8 cellular contexts compared by ENCODE assay signal in genomic region chr6:6725120-6725833, GRCh38.
DNase-seq lines count a peak whose midpoint lies in the region; ATAC-seq, FAIRE-seq and TF ChIP-seq lines count a peak whose summit lies in the region.

No MANE protein-coding gene starts in this region.

- 61 to 84% (median 67%) methylated on average over 13 to 20 of the region's 20 CpGs for WGBS in adrenal gland, 4 donors
- 15 to 56% (median 27%) methylated on average over 19 to 20 of the region's 20 CpGs for WGBS in small intestine, 3 donors

- H3K4me3 ChIP-seq in GM23338 (peak overlapping the region; percentile 45), adrenal gland (peak overlapping the region in 1 of 4 donors; percentile 52), iPS-11a (ENCODE audit: low read depth, low read length) (peak overlapping the region; percentile 4), small intestine (ENCODE audit: low read depth in 1 of 2, low read length in 2 of 2) (peak overlapping the region in 1 of 2 donors; percentile 37)

- no peak for TF ChIP-seq POLR2A in adrenal gland (IDR thresholded peaks at IDR 0.05)

- peak; percentile 80 for ATAC-seq in GM23338
- ATAC-seq in HG03520 (IDR thresholded peaks at IDR 0.05; ENCODE audit: unreplicated experiment): no peak
- ATAC-seq in T-cell (replicated peaks in 1 of 4): no peak

- H3K9me3 Mint-ChIP-seq in GM23338 (no peaks in the 10 kb centered on the region), T-cell (no peaks in the 10 kb centered on the region)

- H3K9me3 ChIP-seq in adrenal gland (replicated peaks in 1 of 3) (no peaks in the 10 kb centered on the region), small intestine (ENCODE audit: control insufficient read depth, low read depth) (no peaks in the 10 kb centered on the region)

- H2AFZ ChIP-seq in GM23338: peak overlapping the region; percentile 76

- CTCF ChIA-PET in T-cell (lab: Charles Lee): interaction anchor here in 1 of 2 donors (0.6 to 2.3 kb wide), 3 partner anchors 514 to 1506 kb away, joined by 3 to 13 read pairs (median 6); no protein-coding TSS in a partner anchor

- H3K9me2 ChIP-seq in GM23338 (ENCODE audit: insufficient read depth): no peaks in the 10 kb centered on the region

- H4K20me1 ChIP-seq in GM23338 (replicated peaks; ENCODE audit: insufficient read depth): no peaks in the 10 kb centered on the region

- H3K27ac ChIP-seq in GM23338 (ENCODE audit: low read depth) (0 out of 2 replicates have a peak overlapping the region, but pooled peaks have one; percentile 2), adrenal gland (peak overlapping the region; percentile 83 to 91 (median 89)), small intestine (ENCODE audit: low read depth in 1 of 2, low read length in 1 of 2) (peak overlapping the region; percentile 91)

- no peaks in the 10 kb centered on the region for H3K36me3 ChIP-seq in GM23338 (ENCODE audit: insufficient read depth)
- no peaks in the 10 kb centered on the region for H3K36me3 ChIP-seq in adrenal gland (replicated peaks in 1 of 2)
- no peaks in the 10 kb centered on the region for H3K36me3 ChIP-seq in small intestine (ENCODE audit: control insufficient read depth in 2 of 2, insufficient read depth in 2 of 2, low read length in 2 of 2)

- H3K4me1 Mint-ChIP-seq in GM23338 (peaks cover 44% of the 10 kb centered on the region), T-cell (peaks cover 4 to 17% (median 7%) of the 10 kb centered on the region in 3 donors)

- H3F3A ChIP-seq in GM23338 (replicated peaks; ENCODE audit: low read depth): peaks cover 6% of the 10 kb centered on the region; the same call in 1 of the 2 replicates

- POLR2A ChIA-PET in T-cell (lab: Charles Lee): interaction anchor here in 1 of 2 donors (0.7 kb wide), 1 partner anchor 67 kb away, joined by 8 read pairs; no protein-coding TSS in a partner anchor

- no peaks in the 10 kb centered on the region for H3K79me2 ChIP-seq in GM23338 (replicated peaks; ENCODE audit: insufficient read depth)

- H3K27me3 Mint-ChIP-seq in GM23338 (ENCODE audit: insufficient read depth, low read depth, poor library complexity): peaks cover 13% of the 10 kb centered on the region
- peaks cover 0 to 11% of the 10 kb centered on the region in 2 donors for H3K27me3 Mint-ChIP-seq in T-cell

- H3K4me2 ChIP-seq in GM23338: peak overlapping the region; percentile 78

- intact Hi-C loops in adrenal gland (cut with DNase I): loop anchor here (10.0 kb wide), 1 partner anchor 520 kb away; no protein-coding TSS in a partner anchor

- no peak for FAIRE-seq in small intestine (lab: Jason Lieb, UNC)

- DNase-seq in GM23338 (ENCODE audit: low spot score) (peak; percentile 72), adrenal gland (no peak), small intestine (peak; percentile 52), NCI-H345 treated with DMSO at 0.1 percent for 48 hours (lab: John Stamatoyannopoulos, UW; ENCODE audit: unreplicated experiment) (no peak), T-cell (no peak), NCI-H526 treated with DMSO at 0.1 percent for 48 hours (lab: John Stamatoyannopoulos, UW) (no peak)

- no peak overlapping the region; the same call in 1 of the 2 replicates for H3K27ac Mint-ChIP-seq in GM23338
- H3K27ac Mint-ChIP-seq in T-cell: no peak overlapping the region

- H3K4me1 ChIP-seq in GM23338 (ENCODE audit: insufficient read depth) (peaks cover 34% of the 10 kb centered on the region), adrenal gland (replicated peaks in 1 of 2) (peaks cover 12 to 20% of the 10 kb centered on the region in 2 donors), small intestine (ENCODE audit: control insufficient read depth in 2 of 2, insufficient read depth in 1 of 2, low read depth in 1 of 2, low read length in 1 of 2) (peaks cover 0 to 12% of the 10 kb centered on the region in 2 donors)

- H3K36me3 Mint-ChIP-seq in GM23338 (ENCODE audit: low read depth) (no peaks in the 10 kb centered on the region; the same call in 2 of the 3 replicates), T-cell (no peaks in the 10 kb centered on the region)

- no peaks in the 10 kb centered on the region; the same call in 1 of the 2 replicates for H3K27me3 ChIP-seq in GM23338 (ENCODE audit: insufficient read depth)
- no peaks in the 10 kb centered on the region for H3K27me3 ChIP-seq in adrenal gland
- H3K27me3 ChIP-seq in small intestine (ENCODE audit: control insufficient read depth in 2 of 2, insufficient read depth in 2 of 2, low read length in 2 of 2): no peaks in the 10 kb centered on the region

- H3K4me3 Mint-ChIP-seq in GM23338: peak overlapping the region; percentile 57
- peak overlapping the region in 1 of 3 donors; percentile 60 for H3K4me3 Mint-ChIP-seq in T-cell

- TF ChIP-seq CTCF in GM23338 (conservative IDR thresholded peaks at IDR 0.05; ENCODE audit: low read depth in 2 of 2): no peak; a peak in 1 of 4 replicates
- no peak for TF ChIP-seq CTCF in adrenal gland (IDR thresholded peaks at IDR 0.05)

TF ChIP-seq in GM23338, 12 proteins besides CTCF, POLR2A, EP300 and RAD21:
- no peak for TF ChIP-seq ZNF331 (CRISPR knock-in tag; IDR thresholded peaks at IDR 0.05; ENCODE audit: low read depth)
- peak; percentile 3; the same call in 1 of the 2 replicates for TF ChIP-seq CREB1 (CRISPR knock-in tag; IDR thresholded peaks at IDR 0.05; ENCODE audit: low read depth)
- TF ChIP-seq, protein P1, sequence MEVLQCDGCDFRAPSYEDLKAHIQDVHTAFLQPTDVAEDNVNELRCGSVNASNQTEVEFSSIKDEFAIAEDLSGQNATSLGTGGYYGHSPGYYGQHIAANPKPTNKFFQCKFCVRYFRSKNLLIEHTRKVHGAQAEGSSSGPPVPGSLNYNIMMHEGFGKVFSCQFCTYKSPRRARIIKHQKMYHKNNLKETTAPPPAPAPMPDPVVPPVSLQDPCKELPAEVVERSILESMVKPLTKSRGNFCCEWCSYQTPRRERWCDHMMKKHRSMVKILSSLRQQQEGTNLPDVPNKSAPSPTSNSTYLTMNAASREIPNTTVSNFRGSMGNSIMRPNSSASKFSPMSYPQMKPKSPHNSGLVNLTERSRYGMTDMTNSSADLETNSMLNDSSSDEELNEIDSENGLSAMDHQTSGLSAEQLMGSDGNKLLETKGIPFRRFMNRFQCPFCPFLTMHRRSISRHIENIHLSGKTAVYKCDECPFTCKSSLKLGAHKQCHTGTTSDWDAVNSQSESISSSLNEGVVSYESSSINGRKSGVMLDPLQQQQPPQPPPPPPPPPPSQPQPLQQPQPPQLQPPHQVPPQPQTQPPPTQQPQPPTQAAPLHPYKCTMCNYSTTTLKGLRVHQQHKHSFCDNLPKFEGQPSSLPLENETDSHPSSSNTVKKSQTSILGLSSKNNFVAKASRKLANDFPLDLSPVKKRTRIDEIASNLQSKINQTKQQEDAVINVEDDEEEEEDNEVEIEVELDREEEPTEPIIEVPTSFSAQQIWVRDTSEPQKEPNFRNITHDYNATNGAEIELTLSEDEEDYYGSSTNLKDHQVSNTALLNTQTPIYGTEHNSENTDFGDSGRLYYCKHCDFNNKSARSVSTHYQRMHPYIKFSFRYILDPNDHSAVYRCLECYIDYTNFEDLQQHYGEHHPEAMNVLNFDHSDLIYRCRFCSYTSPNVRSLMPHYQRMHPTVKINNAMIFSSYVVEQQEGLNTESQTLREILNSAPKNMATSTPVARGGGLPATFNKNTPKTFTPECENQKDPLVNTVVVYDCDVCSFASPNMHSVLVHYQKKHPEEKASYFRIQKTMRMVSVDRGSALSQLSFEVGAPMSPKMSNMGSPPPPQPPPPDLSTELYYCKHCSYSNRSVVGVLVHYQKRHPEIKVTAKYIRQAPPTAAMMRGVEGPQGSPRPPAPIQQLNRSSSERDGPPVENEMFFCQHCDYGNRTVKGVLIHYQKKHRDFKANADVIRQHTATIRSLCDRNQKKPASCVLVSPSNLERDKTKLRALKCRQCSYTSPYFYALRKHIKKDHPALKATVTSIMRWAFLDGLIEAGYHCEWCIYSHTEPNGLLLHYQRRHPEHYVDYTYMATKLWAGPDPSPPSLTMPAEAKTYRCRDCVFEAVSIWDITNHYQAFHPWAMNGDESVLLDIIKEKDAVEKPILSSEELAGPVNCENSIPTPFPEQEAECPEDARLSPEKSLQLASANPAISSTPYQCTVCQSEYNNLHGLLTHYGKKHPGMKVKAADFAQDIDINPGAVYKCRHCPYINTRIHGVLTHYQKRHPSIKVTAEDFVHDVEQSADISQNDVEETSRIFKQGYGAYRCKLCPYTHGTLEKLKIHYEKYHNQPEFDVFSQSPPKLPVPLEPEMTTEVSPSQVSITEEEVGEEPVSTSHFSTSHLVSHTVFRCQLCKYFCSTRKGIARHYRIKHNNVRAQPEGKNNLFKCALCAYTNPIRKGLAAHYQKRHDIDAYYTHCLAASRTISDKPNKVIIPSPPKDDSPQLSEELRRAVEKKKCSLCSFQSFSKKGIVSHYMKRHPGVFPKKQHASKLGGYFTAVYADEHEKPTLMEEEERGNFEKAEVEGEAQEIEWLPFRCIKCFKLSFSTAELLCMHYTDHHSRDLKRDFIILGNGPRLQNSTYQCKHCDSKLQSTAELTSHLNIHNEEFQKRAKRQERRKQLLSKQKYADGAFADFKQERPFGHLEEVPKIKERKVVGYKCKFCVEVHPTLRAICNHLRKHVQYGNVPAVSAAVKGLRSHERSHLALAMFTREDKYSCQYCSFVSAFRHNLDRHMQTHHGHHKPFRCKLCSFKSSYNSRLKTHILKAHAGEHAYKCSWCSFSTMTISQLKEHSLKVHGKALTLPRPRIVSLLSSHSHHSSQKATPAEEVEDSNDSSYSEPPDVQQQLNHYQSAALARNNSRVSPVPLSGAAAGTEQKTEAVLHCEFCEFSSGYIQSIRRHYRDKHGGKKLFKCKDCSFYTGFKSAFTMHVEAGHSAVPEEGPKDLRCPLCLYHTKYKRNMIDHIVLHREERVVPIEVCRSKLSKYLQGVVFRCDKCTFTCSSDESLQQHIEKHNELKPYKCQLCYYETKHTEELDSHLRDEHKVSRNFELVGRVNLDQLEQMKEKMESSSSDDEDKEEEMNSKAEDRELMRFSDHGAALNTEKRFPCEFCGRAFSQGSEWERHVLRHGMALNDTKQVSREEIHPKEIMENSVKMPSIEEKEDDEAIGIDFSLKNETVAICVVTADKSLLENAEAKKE (CRISPR knock-in tag; IDR thresholded peaks at IDR 0.05): 0 out of 2 replicates have a peak, but pooled peaks have one; percentile 43
- peak; percentile 76; the same call in 1 of the 2 replicates for TF ChIP-seq NANOG (IDR thresholded peaks at IDR 0.05; ENCODE audit: borderline replicate concordance)
- no peak for TF ChIP-seq EZH2 (IDR thresholded peaks at IDR 0.05; ENCODE audit: low read depth, unreplicated experiment)
- TF ChIP-seq ZNF114 (CRISPR knock-in tag; IDR thresholded peaks at IDR 0.05): no peak

Comparison
In these comparisons a context has a peak if more than half of its experiments do, and no peak if none do; other contexts are left out.
1. DNase-seq: peak in GM23338 (single experiment) and small intestine (single experiment); none in adrenal gland (0 of 7), NCI-H345 treated with DMSO at 0.1 percent for 48 hours (single experiment), T-cell (0 of 34) and NCI-H526 treated with DMSO at 0.1 percent for 48 hours (single experiment).
2. H3K27ac ChIP-seq: peak in every context shown above with its lines; median percentile 91 in small intestine; 89 in adrenal gland; 2 in GM23338.